1 cellular context compared by ENCODE assay signal in genomic region chr3:146544013-146544928, GRCh38.
TF ChIP-seq lines count a peak whose summit lies in the region.

A gene with protein sequence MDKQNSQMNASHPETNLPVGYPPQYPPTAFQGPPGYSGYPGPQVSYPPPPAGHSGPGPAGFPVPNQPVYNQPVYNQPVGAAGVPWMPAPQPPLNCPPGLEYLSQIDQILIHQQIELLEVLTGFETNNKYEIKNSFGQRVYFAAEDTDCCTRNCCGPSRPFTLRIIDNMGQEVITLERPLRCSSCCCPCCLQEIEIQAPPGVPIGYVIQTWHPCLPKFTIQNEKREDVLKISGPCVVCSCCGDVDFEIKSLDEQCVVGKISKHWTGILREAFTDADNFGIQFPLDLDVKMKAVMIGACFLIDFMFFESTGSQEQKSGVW (minus strand): TSS chr3:146544607. CDS start chr3:146536552, 8,055 bp downstream.

TF ChIP-seq in HepG2, 621 proteins besides CTCF, POLR2A, EP300 and RAD21 (continued from another document and continues in another):
- TF ChIP-seq, protein P1, sequence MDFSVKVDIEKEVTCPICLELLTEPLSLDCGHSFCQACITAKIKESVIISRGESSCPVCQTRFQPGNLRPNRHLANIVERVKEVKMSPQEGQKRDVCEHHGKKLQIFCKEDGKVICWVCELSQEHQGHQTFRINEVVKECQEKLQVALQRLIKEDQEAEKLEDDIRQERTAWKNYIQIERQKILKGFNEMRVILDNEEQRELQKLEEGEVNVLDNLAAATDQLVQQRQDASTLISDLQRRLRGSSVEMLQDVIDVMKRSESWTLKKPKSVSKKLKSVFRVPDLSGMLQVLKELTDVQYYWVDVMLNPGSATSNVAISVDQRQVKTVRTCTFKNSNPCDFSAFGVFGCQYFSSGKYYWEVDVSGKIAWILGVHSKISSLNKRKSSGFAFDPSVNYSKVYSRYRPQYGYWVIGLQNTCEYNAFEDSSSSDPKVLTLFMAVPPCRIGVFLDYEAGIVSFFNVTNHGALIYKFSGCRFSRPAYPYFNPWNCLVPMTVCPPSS (IDR thresholded peaks at IDR 0.05): no peak
- TF ChIP-seq ZBTB38 (CRISPR knock-in tag; IDR thresholded peaks at IDR 0.05) (no peak), ZNF672 (CRISPR knock-in tag; IDR thresholded peaks at IDR 0.05) (no peak), RELA (CRISPR knock-in tag; IDR thresholded peaks at IDR 0.05) (no peak), ADNP (CRISPR knock-in tag; IDR thresholded peaks at IDR 0.05) (no peak), HMG20A (CRISPR knock-in tag; IDR thresholded peaks at IDR 0.05; ENCODE audit: borderline replicate concordance) (peak; percentile 37; the same call in 1 of the 2 replicates), ZNF296 (CRISPR knock-in tag; conservative IDR thresholded peaks at IDR 0.05) (no peak), ZNF33A (CRISPR knock-in tag; IDR thresholded peaks at IDR 0.05; ENCODE audit: borderline replicate concordance) (no peak), BHLHE40 (IDR thresholded peaks at IDR 0.05; ENCODE audit: low read length) (no peak), SP4 (CRISPR knock-in tag; IDR thresholded peaks at IDR 0.05) (0 out of 2 replicates have a peak, but pooled peaks have one; percentile 6), ZNF251 (CRISPR knock-in tag; IDR thresholded peaks at IDR 0.05) (no peak), DMAP1 (CRISPR knock-in tag; IDR thresholded peaks at IDR 0.05) (peak; percentile 42; the same call in 1 of the 2 replicates), DNMT3B (CRISPR knock-in tag; conservative IDR thresholded peaks at IDR 0.05) (no peak), JDP2 (CRISPR knock-in tag; IDR thresholded peaks at IDR 0.05; ENCODE audit: borderline replicate concordance) (no peak), HNRNPL (IDR thresholded peaks at IDR 0.05; ENCODE audit: low read depth, low read length) (no peak), GMEB2 (CRISPR knock-in tag; IDR thresholded peaks at IDR 0.05; ENCODE audit: low read depth) (no peak), KLF16 (CRISPR knock-in tag; IDR thresholded peaks at IDR 0.05) (peak in 1 of 2 experiments; percentile 52; a peak in 1 of 4 replicates), ZNF589 (CRISPR knock-in tag; conservative IDR thresholded peaks at IDR 0.05) (no peak), ZNF816 (CRISPR knock-in tag; IDR thresholded peaks at IDR 0.05; ENCODE audit: borderline replicate concordance) (no peak), ZNF460 (CRISPR knock-in tag; IDR thresholded peaks at IDR 0.05; ENCODE audit: borderline replicate concordance) (no peak), SALL2 (CRISPR knock-in tag; IDR thresholded peaks at IDR 0.05) (no peak), ZNF768 (CRISPR knock-in tag; IDR thresholded peaks at IDR 0.05) (peak; percentile 40; the same call in 1 of the 2 replicates), FOSL1 (CRISPR knock-in tag; IDR thresholded peaks at IDR 0.05; ENCODE audit: borderline replicate concordance) (no peak), ZSCAN25 (CRISPR knock-in tag; IDR thresholded peaks at IDR 0.05) (no peak), TARDBP (CRISPR knock-in tag; IDR thresholded peaks at IDR 0.05) (peak; percentile 48; the same call in 1 of the 2 replicates), ZNF230 (CRISPR knock-in tag; IDR thresholded peaks at IDR 0.05) (no peak), ZNF543 (CRISPR knock-in tag; IDR thresholded peaks at IDR 0.05) (no peak), ZNF326 (CRISPR knock-in tag; IDR thresholded peaks at IDR 0.05; ENCODE audit: borderline replicate concordance) (no peak), HMGA1 (CRISPR knock-in tag; conservative IDR thresholded peaks at IDR 0.05) (no peak), MTA1 (CRISPR knock-in tag; IDR thresholded peaks at IDR 0.05; ENCODE audit: borderline replicate concordance) (peak; percentile 76; the same call in 1 of the 2 replicates)
- TF ChIP-seq, protein P2, sequence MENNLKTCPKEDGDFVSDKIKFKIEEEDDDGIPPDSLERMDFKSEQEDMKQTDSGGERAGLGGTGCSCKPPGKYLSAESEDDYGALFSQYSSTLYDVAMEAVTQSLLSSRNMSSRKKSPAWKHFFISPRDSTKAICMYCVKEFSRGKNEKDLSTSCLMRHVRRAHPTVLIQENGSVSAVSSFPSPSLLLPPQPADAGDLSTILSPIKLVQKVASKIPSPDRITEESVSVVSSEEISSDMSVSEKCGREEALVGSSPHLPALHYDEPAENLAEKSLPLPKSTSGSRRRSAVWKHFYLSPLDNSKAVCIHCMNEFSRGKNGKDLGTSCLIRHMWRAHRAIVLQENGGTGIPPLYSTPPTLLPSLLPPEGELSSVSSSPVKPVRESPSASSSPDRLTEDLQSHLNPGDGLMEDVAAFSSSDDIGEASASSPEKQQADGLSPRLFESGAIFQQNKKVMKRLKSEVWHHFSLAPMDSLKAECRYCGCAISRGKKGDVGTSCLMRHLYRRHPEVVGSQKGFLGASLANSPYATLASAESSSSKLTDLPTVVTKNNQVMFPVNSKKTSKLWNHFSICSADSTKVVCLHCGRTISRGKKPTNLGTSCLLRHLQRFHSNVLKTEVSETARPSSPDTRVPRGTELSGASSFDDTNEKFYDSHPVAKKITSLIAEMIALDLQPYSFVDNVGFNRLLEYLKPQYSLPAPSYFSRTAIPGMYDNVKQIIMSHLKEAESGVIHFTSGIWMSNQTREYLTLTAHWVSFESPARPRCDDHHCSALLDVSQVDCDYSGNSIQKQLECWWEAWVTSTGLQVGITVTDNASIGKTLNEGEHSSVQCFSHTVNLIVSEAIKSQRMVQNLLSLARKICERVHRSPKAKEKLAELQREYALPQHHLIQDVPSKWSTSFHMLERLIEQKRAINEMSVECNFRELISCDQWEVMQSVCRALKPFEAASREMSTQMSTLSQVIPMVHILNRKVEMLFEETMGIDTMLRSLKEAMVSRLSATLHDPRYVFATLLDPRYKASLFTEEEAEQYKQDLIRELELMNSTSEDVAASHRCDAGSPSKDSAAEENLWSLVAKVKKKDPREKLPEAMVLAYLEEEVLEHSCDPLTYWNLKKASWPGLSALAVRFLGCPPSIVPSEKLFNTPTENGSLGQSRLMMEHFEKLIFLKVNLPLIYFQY (CRISPR knock-in tag; IDR thresholded peaks at IDR 0.05; ENCODE audit: borderline replicate concordance): peak; percentile 27; the same call in 1 of the 2 replicates
- TF ChIP-seq, protein P3, sequence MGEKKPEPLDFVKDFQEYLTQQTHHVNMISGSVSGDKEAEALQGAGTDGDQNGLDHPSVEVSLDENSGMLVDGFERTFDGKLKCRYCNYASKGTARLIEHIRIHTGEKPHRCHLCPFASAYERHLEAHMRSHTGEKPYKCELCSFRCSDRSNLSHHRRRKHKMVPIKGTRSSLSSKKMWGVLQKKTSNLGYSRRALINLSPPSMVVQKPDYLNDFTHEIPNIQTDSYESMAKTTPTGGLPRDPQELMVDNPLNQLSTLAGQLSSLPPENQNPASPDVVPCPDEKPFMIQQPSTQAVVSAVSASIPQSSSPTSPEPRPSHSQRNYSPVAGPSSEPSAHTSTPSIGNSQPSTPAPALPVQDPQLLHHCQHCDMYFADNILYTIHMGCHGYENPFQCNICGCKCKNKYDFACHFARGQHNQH (CRISPR knock-in tag; IDR thresholded peaks at IDR 0.05): peak; percentile 82
- TF ChIP-seq, protein P4, sequence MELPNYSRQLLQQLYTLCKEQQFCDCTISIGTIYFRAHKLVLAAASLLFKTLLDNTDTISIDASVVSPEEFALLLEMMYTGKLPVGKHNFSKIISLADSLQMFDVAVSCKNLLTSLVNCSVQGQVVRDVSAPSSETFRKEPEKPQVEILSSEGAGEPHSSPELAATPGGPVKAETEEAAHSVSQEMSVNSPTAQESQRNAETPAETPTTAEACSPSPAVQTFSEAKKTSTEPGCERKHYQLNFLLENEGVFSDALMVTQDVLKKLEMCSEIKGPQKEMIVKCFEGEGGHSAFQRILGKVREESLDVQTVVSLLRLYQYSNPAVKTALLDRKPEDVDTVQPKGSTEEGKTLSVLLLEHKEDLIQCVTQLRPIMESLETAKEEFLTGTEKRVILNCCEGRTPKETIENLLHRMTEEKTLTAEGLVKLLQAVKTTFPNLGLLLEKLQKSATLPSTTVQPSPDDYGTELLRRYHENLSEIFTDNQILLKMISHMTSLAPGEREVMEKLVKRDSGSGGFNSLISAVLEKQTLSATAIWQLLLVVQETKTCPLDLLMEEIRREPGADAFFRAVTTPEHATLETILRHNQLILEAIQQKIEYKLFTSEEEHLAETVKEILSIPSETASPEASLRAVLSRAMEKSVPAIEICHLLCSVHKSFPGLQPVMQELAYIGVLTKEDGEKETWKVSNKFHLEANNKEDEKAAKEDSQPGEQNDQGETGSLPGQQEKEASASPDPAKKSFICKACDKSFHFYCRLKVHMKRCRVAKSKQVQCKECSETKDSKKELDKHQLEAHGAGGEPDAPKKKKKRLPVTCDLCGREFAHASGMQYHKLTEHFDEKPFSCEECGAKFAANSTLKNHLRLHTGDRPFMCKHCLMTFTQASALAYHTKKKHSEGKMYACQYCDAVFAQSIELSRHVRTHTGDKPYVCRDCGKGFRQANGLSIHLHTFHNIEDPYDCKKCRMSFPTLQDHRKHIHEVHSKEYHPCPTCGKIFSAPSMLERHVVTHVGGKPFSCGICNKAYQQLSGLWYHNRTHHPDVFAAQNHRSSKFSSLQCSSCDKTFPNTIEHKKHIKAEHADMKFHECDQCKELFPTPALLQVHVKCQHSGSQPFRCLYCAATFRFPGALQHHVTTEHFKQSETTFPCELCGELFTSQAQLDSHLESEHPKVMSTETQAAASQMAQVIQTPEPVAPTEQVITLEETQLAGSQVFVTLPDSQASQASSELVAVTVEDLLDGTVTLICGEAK (IDR thresholded peaks at IDR 0.05): no peak
- TF ChIP-seq, protein P4 (CRISPR knock-in tag; IDR thresholded peaks at IDR 0.05): 0 out of 2 replicates have a peak, but pooled peaks have one; percentile 20
- TF ChIP-seq, protein P5, sequence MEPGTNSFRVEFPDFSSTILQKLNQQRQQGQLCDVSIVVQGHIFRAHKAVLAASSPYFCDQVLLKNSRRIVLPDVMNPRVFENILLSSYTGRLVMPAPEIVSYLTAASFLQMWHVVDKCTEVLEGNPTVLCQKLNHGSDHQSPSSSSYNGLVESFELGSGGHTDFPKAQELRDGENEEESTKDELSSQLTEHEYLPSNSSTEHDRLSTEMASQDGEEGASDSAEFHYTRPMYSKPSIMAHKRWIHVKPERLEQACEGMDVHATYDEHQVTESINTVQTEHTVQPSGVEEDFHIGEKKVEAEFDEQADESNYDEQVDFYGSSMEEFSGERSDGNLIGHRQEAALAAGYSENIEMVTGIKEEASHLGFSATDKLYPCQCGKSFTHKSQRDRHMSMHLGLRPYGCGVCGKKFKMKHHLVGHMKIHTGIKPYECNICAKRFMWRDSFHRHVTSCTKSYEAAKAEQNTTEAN (CRISPR knock-in tag; conservative IDR thresholded peaks at IDR 0.05): 0 out of 2 replicates have a peak, but pooled peaks have one; percentile 62
- TF ChIP-seq, protein P6, sequence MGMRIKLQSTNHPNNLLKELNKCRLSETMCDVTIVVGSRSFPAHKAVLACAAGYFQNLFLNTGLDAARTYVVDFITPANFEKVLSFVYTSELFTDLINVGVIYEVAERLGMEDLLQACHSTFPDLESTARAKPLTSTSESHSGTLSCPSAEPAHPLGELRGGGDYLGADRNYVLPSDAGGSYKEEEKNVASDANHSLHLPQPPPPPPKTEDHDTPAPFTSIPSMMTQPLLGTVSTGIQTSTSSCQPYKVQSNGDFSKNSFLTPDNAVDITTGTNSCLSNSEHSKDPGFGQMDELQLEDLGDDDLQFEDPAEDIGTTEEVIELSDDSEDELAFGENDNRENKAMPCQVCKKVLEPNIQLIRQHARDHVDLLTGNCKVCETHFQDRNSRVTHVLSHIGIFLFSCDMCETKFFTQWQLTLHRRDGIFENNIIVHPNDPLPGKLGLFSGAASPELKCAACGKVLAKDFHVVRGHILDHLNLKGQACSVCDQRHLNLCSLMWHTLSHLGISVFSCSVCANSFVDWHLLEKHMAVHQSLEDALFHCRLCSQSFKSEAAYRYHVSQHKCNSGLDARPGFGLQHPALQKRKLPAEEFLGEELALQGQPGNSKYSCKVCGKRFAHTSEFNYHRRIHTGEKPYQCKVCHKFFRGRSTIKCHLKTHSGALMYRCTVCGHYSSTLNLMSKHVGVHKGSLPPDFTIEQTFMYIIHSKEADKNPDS (CRISPR knock-in tag; IDR thresholded peaks at IDR 0.05): no peak
- TF ChIP-seq, protein P7, sequence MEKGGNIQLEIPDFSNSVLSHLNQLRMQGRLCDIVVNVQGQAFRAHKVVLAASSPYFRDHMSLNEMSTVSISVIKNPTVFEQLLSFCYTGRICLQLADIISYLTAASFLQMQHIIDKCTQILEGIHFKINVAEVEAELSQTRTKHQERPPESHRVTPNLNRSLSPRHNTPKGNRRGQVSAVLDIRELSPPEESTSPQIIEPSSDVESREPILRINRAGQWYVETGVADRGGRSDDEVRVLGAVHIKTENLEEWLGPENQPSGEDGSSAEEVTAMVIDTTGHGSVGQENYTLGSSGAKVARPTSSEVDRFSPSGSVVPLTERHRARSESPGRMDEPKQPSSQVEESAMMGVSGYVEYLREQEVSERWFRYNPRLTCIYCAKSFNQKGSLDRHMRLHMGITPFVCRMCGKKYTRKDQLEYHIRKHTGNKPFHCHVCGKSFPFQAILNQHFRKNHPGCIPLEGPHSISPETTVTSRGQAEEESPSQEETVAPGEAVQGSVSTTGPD (CRISPR knock-in tag; IDR thresholded peaks at IDR 0.05): peak; percentile 26; the same call in 1 of the 2 replicates
